Comparison of ENCODE assay signal across 27 cellular contexts in the genomic region with DNA sequence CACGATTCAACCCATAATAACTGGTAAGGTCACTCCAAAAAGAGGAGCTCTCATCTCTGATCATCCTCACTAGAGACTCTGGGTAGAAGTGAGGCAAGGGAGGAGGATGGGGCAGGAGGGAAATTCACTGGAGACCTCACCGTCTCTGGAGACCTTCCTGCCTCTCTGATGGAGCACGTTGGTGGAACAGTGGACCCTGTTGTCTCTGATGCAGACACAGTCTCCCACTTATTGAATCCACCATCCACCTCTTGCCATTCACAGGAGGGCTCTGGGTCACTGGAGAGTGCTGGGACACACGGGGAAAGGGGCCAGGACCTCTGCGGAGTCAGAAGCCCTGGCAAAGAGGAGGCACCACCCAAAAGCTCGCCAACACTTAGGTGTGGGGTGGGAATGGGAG.
"Had no signal": no experiment of that assay in that cellular context is flagged by ENCODE, and none has a peak within 500 bp of the region (broad histone marks: within the 10 kb centered on the region; RNA-seq: fewer than 3 reads in every experiment).

No MANE protein-coding gene starts in this region.

- H3K27ac Mint-ChIP-seq: stimulated activated effector memory CD8-positive, alpha-beta T cell treated with anti-CD3 and anti-CD28 coated beads, Interleukin-12 subunit alpha, Interleukin-12 subunit beta, amount 100 ng/mL, for 72 hours; stimulated activated memory B cell treated with anti-CD40 and anti-IgM and Interleukin-4, amounts not matched to agents 10 μg/mL and 1 μg/mL and 100 μg/mL, for 72 hours; stimulated activated naive B cell treated with anti-CD40 and anti-IgM and Interleukin-4, amounts not matched to agents 10 μg/mL and 1 μg/mL and 100 μg/mL, for 72 hours; stimulated activated naive CD8-positive, alpha-beta T cell treated with anti-CD3 and anti-CD28 coated beads, Interleukin-15, amount 100 ng/mL, for 72 hours; stimulated activated naive CD8-positive, alpha-beta T cell treated with anti-CD3 and anti-CD28 coated beads, Interleukin-15, Interleukin-2, amounts not matched to agents 100 ng/mL and 50 ng/mL, for 24 hours; type B pancreatic cell had no signal

- H3K4me3 ChIP-seq: stomach, suprapubic skin, testis, thoracic aorta, thyroid gland, tibial artery, tibial nerve, transverse colon, upper lobe of left lung, upper lobe of right lung, uterus, vagina had no signal

- H3K27me3 ChIP-seq: testis, thyroid gland, tibial artery, tibial nerve, transverse colon, upper lobe of left lung, upper lobe of right lung, uterus, vagina had no signal

- H3K4me3 Mint-ChIP-seq: stimulated activated effector memory CD8-positive, alpha-beta T cell treated with anti-CD3 and anti-CD28 coated beads, Interleukin-12 subunit alpha, Interleukin-12 subunit beta, amount 100 ng/mL, for 72 hours; stimulated activated memory B cell treated with anti-CD40 and anti-IgM and Interleukin-4, amounts not matched to agents 10 μg/mL and 1 μg/mL and 100 μg/mL, for 72 hours; stimulated activated naive B cell treated with anti-CD40 and anti-IgM and Interleukin-4, amounts not matched to agents 10 μg/mL and 1 μg/mL and 100 μg/mL, for 72 hours; stimulated activated naive CD8-positive, alpha-beta T cell treated with anti-CD3 and anti-CD28 coated beads, Interleukin-15, amount 100 ng/mL, for 72 hours; stimulated activated naive CD8-positive, alpha-beta T cell treated with anti-CD3 and anti-CD28 coated beads, Interleukin-15, Interleukin-2, amounts not matched to agents 100 ng/mL and 50 ng/mL, for 24 hours; type B pancreatic cell had no signal

- H3K4me1 Mint-ChIP-seq: stimulated activated effector memory CD8-positive, alpha-beta T cell treated with anti-CD3 and anti-CD28 coated beads, Interleukin-12 subunit alpha, Interleukin-12 subunit beta, amount 100 ng/mL, for 72 hours; stimulated activated memory B cell treated with anti-CD40 and anti-IgM and Interleukin-4, amounts not matched to agents 10 μg/mL and 1 μg/mL and 100 μg/mL, for 72 hours; stimulated activated naive B cell treated with anti-CD40 and anti-IgM and Interleukin-4, amounts not matched to agents 10 μg/mL and 1 μg/mL and 100 μg/mL, for 72 hours; stimulated activated naive CD8-positive, alpha-beta T cell treated with anti-CD3 and anti-CD28 coated beads, Interleukin-15, amount 100 ng/mL, for 72 hours had no signal

- H3K9me3 ChIP-seq: testis, thoracic aorta, thyroid gland, transverse colon, upper lobe of right lung, uterus, vagina had no signal

- H3K27ac ChIP-seq: stomach, suprapubic skin, testis, thoracic aorta, thyroid gland, tibial artery, tibial nerve, transverse colon, upper lobe of left lung, upper lobe of right lung, uterus, vagina had no signal

- H3K36me3 Mint-ChIP-seq: stimulated activated effector memory CD8-positive, alpha-beta T cell treated with anti-CD3 and anti-CD28 coated beads, Interleukin-12 subunit alpha, Interleukin-12 subunit beta, amount 100 ng/mL, for 72 hours; stimulated activated memory B cell treated with anti-CD40 and anti-IgM and Interleukin-4, amounts not matched to agents 10 μg/mL and 1 μg/mL and 100 μg/mL, for 72 hours; type B pancreatic cell had no signal

- H3K27me3 Mint-ChIP-seq: stimulated activated memory B cell treated with anti-CD40 and anti-IgM and Interleukin-4, amounts not matched to agents 10 μg/mL and 1 μg/mL and 100 μg/mL, for 72 hours; stimulated activated naive CD8-positive, alpha-beta T cell treated with anti-CD3 and anti-CD28 coated beads, Interleukin-15, amount 100 ng/mL, for 72 hours; stimulated activated naive CD8-positive, alpha-beta T cell treated with anti-CD3 and anti-CD28 coated beads, Interleukin-15, Interleukin-2, amounts not matched to agents 100 ng/mL and 50 ng/mL, for 24 hours had no signal

- H3K9me3 Mint-ChIP-seq: stimulated activated naive CD8-positive, alpha-beta T cell treated with anti-CD3 and anti-CD28 coated beads, Interleukin-15, Interleukin-2, amounts not matched to agents 100 ng/mL and 50 ng/mL, for 24 hours; type B pancreatic cell had no signal

- H3K4me1 ChIP-seq: stomach, suprapubic skin, testis, thyroid gland, tibial artery, tibial nerve, transverse colon, upper lobe of left lung, upper lobe of right lung, uterus, vagina had no signal

- DNase-seq: stimulated activated CD4-positive, alpha-beta T cell treated with anti-CD3 and anti-CD28 coated beads, Interleukin-2, amount 100 ng/mL, for 48 hours; stimulated activated CD4-positive, alpha-beta T cell treated with anti-CD3 and anti-CD28 coated beads, Interleukin-4, amount 100 ng/mL, for 1 hour; stimulated activated CD4-positive, alpha-beta T cell treated with anti-CD3 and anti-CD28 coated beads, Interleukin-4, amount 100 ng/mL, for 24 hours; stimulated activated CD8-positive, alpha-beta memory T cell treated with anti-CD3 and anti-CD28 coated beads, Interleukin-4, amount 100 ng/mL, for 48 hours; stimulated activated naive B cell treated with anti-CD40 and anti-IgM and Interleukin-4, amounts not matched to agents 10 μg/mL and 1 μg/mL and 100 μg/mL, for 72 hours; stimulated activated naive CD4-positive, alpha-beta T cell; stimulated activated naive CD4-positive, alpha-beta T cell treated with Interleukin-2 at 50 U/mL for 16 hours; stimulated activated naive CD8-positive, alpha-beta T cell treated with anti-CD3 and anti-CD28 coated beads, Interleukin-15, amount 100 ng/mL, for 72 hours; stimulated activated naive CD8-positive, alpha-beta T cell treated with anti-CD3 and anti-CD28 coated beads, Interleukin-15, Interleukin-2, amounts not matched to agents 100 U/mL and 50 U/mL, for 24 hours; stomach; substantia nigra; testis; thyroid gland; tibial artery; transverse colon; trophoblast cell; upper lobe of left lung; upper lobe of right lung; uterus had no signal
